10 cellular contexts compared by ENCODE assay signal in the genomic region with DNA sequence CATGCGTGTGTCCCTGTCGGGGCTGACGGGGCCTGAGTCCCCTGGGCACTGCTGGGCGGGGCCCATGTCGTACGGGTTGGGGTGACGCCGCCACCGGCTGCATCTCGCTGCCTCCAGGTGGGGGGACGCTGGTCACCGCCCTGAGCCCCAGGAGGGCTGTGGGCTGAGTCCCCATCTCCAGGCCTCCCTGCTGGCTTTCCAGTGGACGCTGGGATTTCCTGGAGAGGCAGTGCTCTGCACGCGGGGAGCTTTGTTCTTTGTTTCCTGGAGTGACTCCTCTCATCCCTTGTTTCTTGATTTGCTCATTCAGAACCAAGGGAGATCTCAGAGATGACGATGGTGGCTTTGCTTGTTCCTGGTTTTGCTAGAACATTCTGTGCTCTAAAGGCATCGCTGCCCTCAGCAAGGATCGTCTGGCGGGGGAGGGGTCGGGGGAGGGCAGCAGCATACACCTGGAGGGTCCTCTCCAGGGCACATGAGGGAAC. TPM values are rescaled to one million over a fixed set of nuclear protein-coding genes. Genes with fewer than 3 reads are reported as not detected.
DNase-seq lines count a peak whose midpoint lies in the region; ATAC-seq and TF ChIP-seq lines count a peak whose summit lies in the region.
"Had no signal": no experiment of that assay in that cellular context is flagged by ENCODE, and none has a peak within 500 bp of the region (broad histone marks: within the 10 kb centered on the region; RNA-seq: fewer than 3 reads in every experiment).

No MANE protein-coding gene starts in this region.

- TF ChIP-seq RAD21 in Ishikawa (IDR thresholded peaks at IDR 0.05; ENCODE audit: low read depth) = no peak

- 92% methylated on average over 20 of the region's 20 CpGs for WGBS in thymus

- H3K9ac ChIP-seq in MM.1S (ENCODE audit: low read length) = no peak overlapping the region

- peaks cover 4% of the 10 kb centered on the region for H3K36me3 ChIP-seq in thymus (ENCODE audit: control insufficient read depth, insufficient read depth)
- no peaks in the 10 kb centered on the region for H3K36me3 ChIP-seq in MM.1S (replicated peaks; ENCODE audit: insufficient read depth, low read length)

- peak; percentile 77 for DNase-seq in memory B cell (ENCODE audit: low spot score in 2 of 2)
- DNase-seq in stimulated activated CD4-positive, alpha-beta T cell treated with anti-CD3 and anti-CD28 coated beads, Interleukin-12 subunit alpha, Interleukin-12 subunit beta, amount 100 ng/mL, for 4 hours = no peak
- DNase-seq in activated CD8-positive, alpha-beta memory T cell treated with anti-CD3 and anti-CD28 coated beads, Interleukin-2, amount 50 U/mL, for 48 hours = no peak
- no peak for DNase-seq in MM.1S
- DNase-seq: kidney glomerular epithelial cell had no signal

- H3K36me3 Mint-ChIP-seq in brain = peaks cover 6% of the 10 kb centered on the region
- peaks cover 8% of the 10 kb centered on the region for H3K36me3 Mint-ChIP-seq in memory B cell

- no peaks in the 10 kb centered on the region for H4K20me1 ChIP-seq in MM.1S (ENCODE audit: insufficient read depth, low read length)

- TF ChIP-seq CTCF in brain (conservative IDR thresholded peaks at IDR 0.05) = no peak
- TF ChIP-seq CTCF in MM.1S (IDR thresholded peaks at IDR 0.05; ENCODE audit: low read length) = no peak

- H3K79me2 ChIP-seq in MM.1S (ENCODE audit: low read length) = no peaks in the 10 kb centered on the region

- H3K4me1 Mint-ChIP-seq in brain (peaks cover 74% of the 10 kb centered on the region), memory B cell (peaks cover 44% of the 10 kb centered on the region)

- H3K4me1 ChIP-seq in thymus (ENCODE audit: control insufficient read depth, insufficient read depth, low read length) (peaks cover 12% of the 10 kb centered on the region), MM.1S (ENCODE audit: low read length) (peaks cover 4% of the 10 kb centered on the region; the same call in 1 of the 2 replicates)

- no peaks in the 10 kb centered on the region for H3F3A ChIP-seq in MM.1S (ENCODE audit: insufficient read depth, low read length)

- H3K9me3 Mint-ChIP-seq in brain = no peaks in the 10 kb centered on the region
- H3K9me3 Mint-ChIP-seq in memory B cell = no peaks in the 10 kb centered on the region

- ATAC-seq in memory B cell (ENCODE audit: low read depth) (peak; percentile 72), HG03457 (IDR thresholded peaks at IDR 0.05; ENCODE audit: unreplicated experiment) (no peak)

- no peak overlapping the region for H3K4me2 ChIP-seq in MM.1S (ENCODE audit: low read depth, low read length)

- H3K27me3 ChIP-seq in thymus (ENCODE audit: control insufficient read depth, insufficient read depth) = no peaks in the 10 kb centered on the region
- peaks cover 16% of the 10 kb centered on the region for H3K27me3 ChIP-seq in MM.1S (replicated peaks; ENCODE audit: insufficient read depth, low read length)

- H2AFZ ChIP-seq in MM.1S (ENCODE audit: low read length) = no peak overlapping the region

- no peaks in the 10 kb centered on the region for H3K9me2 ChIP-seq in MM.1S (replicated peaks; ENCODE audit: insufficient read depth, low read length)

- H3K27ac ChIP-seq in thymus (ENCODE audit: low read depth) (peak overlapping the region; percentile 8), MM.1S (ENCODE audit: low read length) (no peak overlapping the region)

- no peak overlapping the region for H3K4me3 ChIP-seq in thymus (ENCODE audit: low read length)
- H3K4me3 ChIP-seq in MM.1S (ENCODE audit: low read length) = no peak overlapping the region

- H3K4me3 Mint-ChIP-seq in brain (no peak overlapping the region), memory B cell (peak overlapping the region; percentile 43)
- H3K4me3 Mint-ChIP-seq: activated naive CD8-positive, alpha-beta T cell had no signal

- H3K9me3 ChIP-seq in thymus (ENCODE audit: control insufficient read depth) (no peaks in the 10 kb centered on the region), MM.1S (replicated peaks; ENCODE audit: insufficient read depth, low read length) (no peaks in the 10 kb centered on the region)

- H3K27ac Mint-ChIP-seq in brain (peak overlapping the region; percentile 60 to 95 (median 83)), memory B cell (peak overlapping the region; percentile 97)
- H3K27ac Mint-ChIP-seq: activated naive CD8-positive, alpha-beta T cell had no signal

- TF ChIP-seq EP300 in Ishikawa (IDR thresholded peaks at IDR 0.05; ENCODE audit: borderline replicate concordance) = peak; percentile 42; the same call in 1 of the 2 replicates

- no peaks in the 10 kb centered on the region for H3K27me3 Mint-ChIP-seq in brain
- H3K27me3 Mint-ChIP-seq in memory B cell = no peaks in the 10 kb centered on the region
- H3K27me3 Mint-ChIP-seq: activated naive CD8-positive, alpha-beta T cell had no signal

TF ChIP-seq in Ishikawa, 13 proteins besides CTCF, POLR2A, EP300 and RAD21:
- TF ChIP-seq FOXM1 (IDR thresholded peaks at IDR 0.05; ENCODE audit: borderline replicate concordance, low read depth) (no peak), ZBTB7A (IDR thresholded peaks at IDR 0.05; ENCODE audit: low read depth) (peak; percentile 24; the same call in 1 of the 2 replicates), TCF12 (IDR thresholded peaks at IDR 0.05; ENCODE audit: low read depth) (peak; percentile 60; the same call in 1 of the 2 replicates)
- TF ChIP-seq, protein P1, sequence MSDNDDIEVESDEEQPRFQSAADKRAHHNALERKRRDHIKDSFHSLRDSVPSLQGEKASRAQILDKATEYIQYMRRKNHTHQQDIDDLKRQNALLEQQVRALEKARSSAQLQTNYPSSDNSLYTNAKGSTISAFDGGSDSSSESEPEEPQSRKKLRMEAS (IDR thresholded peaks at IDR 0.05) = peak; percentile 34; the same call in 1 of the 2 replicates

RNA-seq across cellular contexts. Expression of a gene that starts 21.0 kb away (rescaled TPM):
- 16.0 TPM for polyA plus RNA-seq in brain (ENCODE audit: insufficient read depth, low read depth, low replicate concordance)
- polyA plus RNA-seq in thymus = 9.8 TPM

Comparison
In these comparisons a context has a peak if more than half of its experiments do, and no peak if none do; other contexts are left out.
1. DNase-seq: peak in memory B cell (2 of 2); none in stimulated activated CD4-positive, alpha-beta T cell treated with anti-CD3 and anti-CD28 coated beads, Interleukin-12 subunit alpha, Interleukin-12 subunit beta, amount 100 ng/mL, for 4 hours (single experiment), activated CD8-positive, alpha-beta memory T cell treated with anti-CD3 and anti-CD28 coated beads, Interleukin-2, amount 50 U/mL, for 48 hours (single experiment) and MM.1S (single experiment).